ENCODE assay signal across 26 cellular contexts in the genomic region with DNA sequence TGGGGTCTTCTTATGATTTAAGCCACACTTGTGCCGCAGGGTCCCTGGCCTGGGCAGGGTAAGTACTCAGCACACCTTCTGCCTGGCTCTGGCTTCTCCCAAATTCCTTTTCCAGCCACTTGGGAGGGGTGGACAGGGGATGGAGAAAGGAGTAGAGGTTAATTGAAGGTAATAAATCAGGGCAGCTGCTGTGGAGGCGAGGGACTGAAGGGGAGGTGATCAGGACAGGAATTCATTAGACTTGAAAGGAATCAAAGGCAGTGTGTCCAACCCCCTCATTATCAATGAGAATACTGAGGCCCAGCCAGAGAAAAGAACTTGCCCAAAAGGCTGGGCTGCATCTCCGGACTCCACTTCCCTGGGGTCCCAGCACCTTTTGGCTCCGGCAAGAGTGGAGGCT. TPM values are rescaled to one million over a fixed set of nuclear protein-coding genes. Genes with fewer than 3 reads are reported as not detected.
DNase-seq lines count a peak whose midpoint lies in the region; ATAC-seq and TF ChIP-seq lines count a peak whose summit lies in the region.
"Had no signal": no experiment of that assay in that cellular context is flagged by ENCODE, and none has a peak within 500 bp of the region (broad histone marks: within the 10 kb centered on the region; RNA-seq: fewer than 3 reads in every experiment).

No MANE protein-coding gene starts in this region.

- in situ Hi-C loops in GM13976 (cut with MboI; ENCODE audit: low sequenced_read_pairs, unreplicated experiment), result no loop called here

- no peak overlapping the region for H3K27ac Mint-ChIP-seq in glutamatergic neuron (ENCODE audit: unreplicated experiment)
- H3K27ac Mint-ChIP-seq in nephron, result peak overlapping the region in 2 of 3 experiments; percentile 75 to 77
- H3K27ac Mint-ChIP-seq in type B pancreatic cell, result no peak overlapping the region
- H3K27ac Mint-ChIP-seq: CD4-positive, alpha-beta memory T cell had no signal

- H3K4me3 Mint-ChIP-seq in glutamatergic neuron (ENCODE audit: unreplicated experiment) (peak overlapping the region; percentile 57), nephron (peak overlapping the region; percentile 74 to 83 (median 79)), type B pancreatic cell (peak overlapping the region; percentile 59)

- H3K4me1 Mint-ChIP-seq in glutamatergic neuron (ENCODE audit: low read depth, unreplicated experiment), result no peaks in the 10 kb centered on the region
- H3K4me1 Mint-ChIP-seq in nephron, result peaks cover 29% of the 10 kb centered on the region
- peaks cover 32% of the 10 kb centered on the region for H3K4me1 Mint-ChIP-seq in type B pancreatic cell (ENCODE audit: unreplicated experiment)

- DNase-seq in GM13976 (ENCODE audit: low spot score), result peak; percentile 4
- DNase-seq in glutamatergic neuron, result no peak
- no peak for DNase-seq in type B pancreatic cell (ENCODE audit: extremely low spot score, unreplicated experiment)
- no peak for DNase-seq in DMS153 (lab: John Stamatoyannopoulos, UW)
- no peak for DNase-seq in activated T-cell treated with anti-CD3 and anti-CD28 coated beads for 4 hours
- DNase-seq: C1 segment of cervical spinal cord; CD4-positive, alpha-beta memory T cell; COR-L47; DMS79 treated with DMSO at 0.1 percent for 48 hours; Karpas-422; NCI-H1092; NCI-H1417 treated with DMSO at 0.1 percent for 48 hours; NCI-H1694 treated with DMSO at 0.1 percent for 48 hours; NCI-H2081 treated with DMSO at 0.1 percent for 48 hours; NCI-H2171 treated with DMSO at 0.1 percent for 48 hours; NCI-H526; NCI-H82; NK-92 treated with Interleukin-12 subunit alpha and Interleukin-12 subunit beta, amount 100 ng/mL, for 24 hours; PC-3; SK-N-SH had no signal

- TF ChIP-seq CTCF in GM13976 (IDR thresholded peaks at IDR 0.05; ENCODE audit: borderline replicate concordance, control extremely low read depth, extremely low read depth, insufficient read depth, missing control alignments) (no peak), glutamatergic neuron (IDR thresholded peaks at IDR 0.05; ENCODE audit: partially characterized antibody, unreplicated experiment) (no peak), nephron (IDR thresholded peaks at IDR 0.05; ENCODE audit: unreplicated experiment in 3 of 3) (no peak), type B pancreatic cell (conservative IDR thresholded peaks at IDR 0.05) (no peak)

- H3K27me3 Mint-ChIP-seq in glutamatergic neuron (ENCODE audit: unreplicated experiment) (peaks cover 9% of the 10 kb centered on the region), nephron (ENCODE audit: low read depth) (peaks cover 70% of the 10 kb centered on the region), type B pancreatic cell (peaks cover 52% of the 10 kb centered on the region)

- no peaks in the 10 kb centered on the region for H3K9me3 Mint-ChIP-seq in glutamatergic neuron (ENCODE audit: unreplicated experiment)
- no peaks in the 10 kb centered on the region for H3K9me3 Mint-ChIP-seq in nephron
- no peaks in the 10 kb centered on the region for H3K9me3 Mint-ChIP-seq in type B pancreatic cell

- ATAC-seq in HG03095 (IDR thresholded peaks at IDR 0.05; ENCODE audit: unreplicated experiment), result no peak
- ATAC-seq: A549 had no signal

- H3K36me3 Mint-ChIP-seq in glutamatergic neuron (ENCODE audit: unreplicated experiment) (no peaks in the 10 kb centered on the region), nephron (ENCODE audit: low read depth) (peaks cover 3% of the 10 kb centered on the region), type B pancreatic cell (no peaks in the 10 kb centered on the region)
- H3K36me3 Mint-ChIP-seq: CD4-positive, alpha-beta memory T cell had no signal

RNA-seq across cellular contexts. Expression of a gene that starts 2.4 kb away (rescaled TPM):
- total RNA-seq in glutamatergic neuron (ENCODE audit: unreplicated experiment) (not detected), type B pancreatic cell (ENCODE audit: low replicate concordance) (2.0 TPM in 1 of 2 replicates, not detected in the other)
- total RNA-seq: CD4-positive, alpha-beta memory T cell; HepG2; HT1080; PC-3 had no signal

RNA-seq across cellular contexts. Expression of a gene that starts 22.6 kb away (rescaled TPM):
- total RNA-seq in glutamatergic neuron (ENCODE audit: unreplicated experiment) (54.6 TPM), type B pancreatic cell (ENCODE audit: low replicate concordance) (36.4 and 45.4 TPM in 2 replicates)

RNA-seq across cellular contexts. Expression of a gene that starts 24.1 kb away (rescaled TPM):
- total RNA-seq in glutamatergic neuron (ENCODE audit: unreplicated experiment) (not detected), type B pancreatic cell (ENCODE audit: low replicate concordance) (not detected in 2 replicates)
- total RNA-seq: CD4-positive, alpha-beta memory T cell; H4 had no signal

Comparison
In these comparisons a context has a peak if more than half of its experiments do, and no peak if none do; other contexts are left out.
1. H3K27ac Mint-ChIP-seq: peak in nephron (2 of 3); none in glutamatergic neuron (single experiment) and type B pancreatic cell (single experiment).
2. Peak in every context shown above with its lines, with median percentiles within 50 percentile points of each other: H3K4me3 Mint-ChIP-seq.